1 cellular context compared by ENCODE assay signal in the genomic region with DNA sequence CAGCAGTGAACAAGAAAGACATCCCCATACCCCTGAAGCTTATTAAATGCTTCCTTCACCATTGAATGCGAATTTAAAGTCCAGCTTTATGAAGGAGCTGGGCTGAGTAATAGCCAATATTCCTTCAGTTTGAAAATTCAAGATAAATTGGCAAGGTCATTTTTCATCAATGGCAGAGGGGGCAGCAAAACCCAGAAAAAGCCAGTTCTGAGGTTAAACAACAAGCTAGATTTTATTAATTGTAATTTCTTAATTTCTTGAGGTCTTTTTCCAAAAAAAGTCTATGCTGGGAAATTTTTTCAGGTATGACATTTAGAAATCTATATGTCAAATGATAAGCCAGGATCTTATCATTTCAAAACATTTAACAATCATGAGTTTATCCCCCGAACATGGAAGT.
TF ChIP-seq lines count a peak whose summit lies in the region.

No MANE protein-coding gene starts in this region.

TF ChIP-seq in GM23338, 12 proteins besides CTCF, POLR2A, EP300 and RAD21 (continued from another document):
- TF ChIP-seq ZNF462 (CRISPR knock-in tag; IDR thresholded peaks at IDR 0.05) (no peak), REST (IDR thresholded peaks at IDR 0.05; ENCODE audit: unreplicated experiment) (no peak), CREB1 (CRISPR knock-in tag; IDR thresholded peaks at IDR 0.05; ENCODE audit: low read depth) (no peak)
TF ChIP-seq in GM23338: peak in this region for 0.
